Comparison of ENCODE assay signal across 8 cellular contexts in genomic region chr11:15941206-15941770, GRCh38.
A peak's percentile ranks its signal among the peaks of the same experiment; 100 is the strongest.
DNase-seq lines count a peak whose midpoint lies in the region; ATAC-seq and TF ChIP-seq lines count a peak whose summit lies in the region.

No MANE protein-coding gene starts in this region.

- H3K27ac ChIP-seq in C4-2B (no peak overlapping the region), RWPE1 (no peak overlapping the region)

- ATAC-seq in GM19467 (IDR thresholded peaks at IDR 0.05; ENCODE audit: unreplicated experiment) = peak; percentile 54
- ATAC-seq in HG03108 (IDR thresholded peaks at IDR 0.05; ENCODE audit: unreplicated experiment) = no peak
- no peak for ATAC-seq in HG03025 (IDR thresholded peaks at IDR 0.05; ENCODE audit: low FRiP score, unreplicated experiment)

- H3K36me3 Mint-ChIP-seq in glutamatergic neuron (ENCODE audit: unreplicated experiment) = no peaks in the 10 kb centered on the region

- peak; percentile 44 for DNase-seq in RWPE1 (ENCODE audit: low spot score)
- DNase-seq in glutamatergic neuron = peak; percentile 73
- peak; percentile 37 for DNase-seq in stimulated activated CD4-positive, alpha-beta T cell treated with anti-CD3 and anti-CD28 coated beads, Interleukin-15, amount 100 ng/mL, for 24 hours
- no peak for DNase-seq in NCI-H1092 treated with DMSO at 0.1 percent for 48 hours (lab: John Stamatoyannopoulos, UW)

- CTCF ChIA-PET in RWPE1 (lab: Yijun Ruan, JAX) = interaction anchor here (0.6 to 0.8 kb wide), 7 partner anchors 9 to 327 kb away, joined by 3 to 8 read pairs (median 3); no protein-coding TSS in a partner anchor

- H3K4me1 Mint-ChIP-seq in glutamatergic neuron (ENCODE audit: low read depth, unreplicated experiment) = no peaks in the 10 kb centered on the region

- peak; percentile 89 for TF ChIP-seq CTCF in C4-2B (conservative IDR thresholded peaks at IDR 0.05)
- peak; percentile 87 for TF ChIP-seq CTCF in RWPE1 (conservative IDR thresholded peaks at IDR 0.05; ENCODE audit: low read depth)
- peak; percentile 99 for TF ChIP-seq CTCF in glutamatergic neuron (IDR thresholded peaks at IDR 0.05; ENCODE audit: partially characterized antibody, unreplicated experiment)

- no peaks in the 10 kb centered on the region for H3K9me3 Mint-ChIP-seq in glutamatergic neuron (ENCODE audit: unreplicated experiment)

- no peak overlapping the region for H3K27ac Mint-ChIP-seq in glutamatergic neuron (ENCODE audit: unreplicated experiment)

- no peaks in the 10 kb centered on the region for H3K27me3 Mint-ChIP-seq in glutamatergic neuron (ENCODE audit: unreplicated experiment)

- POLR2A ChIA-PET in RWPE1 (lab: Yijun Ruan, JAX; ENCODE audit: low non-redundant PET) = no interaction called here

- no peak overlapping the region for H3K4me3 Mint-ChIP-seq in glutamatergic neuron (ENCODE audit: unreplicated experiment)
